In the genomic region with DNA sequence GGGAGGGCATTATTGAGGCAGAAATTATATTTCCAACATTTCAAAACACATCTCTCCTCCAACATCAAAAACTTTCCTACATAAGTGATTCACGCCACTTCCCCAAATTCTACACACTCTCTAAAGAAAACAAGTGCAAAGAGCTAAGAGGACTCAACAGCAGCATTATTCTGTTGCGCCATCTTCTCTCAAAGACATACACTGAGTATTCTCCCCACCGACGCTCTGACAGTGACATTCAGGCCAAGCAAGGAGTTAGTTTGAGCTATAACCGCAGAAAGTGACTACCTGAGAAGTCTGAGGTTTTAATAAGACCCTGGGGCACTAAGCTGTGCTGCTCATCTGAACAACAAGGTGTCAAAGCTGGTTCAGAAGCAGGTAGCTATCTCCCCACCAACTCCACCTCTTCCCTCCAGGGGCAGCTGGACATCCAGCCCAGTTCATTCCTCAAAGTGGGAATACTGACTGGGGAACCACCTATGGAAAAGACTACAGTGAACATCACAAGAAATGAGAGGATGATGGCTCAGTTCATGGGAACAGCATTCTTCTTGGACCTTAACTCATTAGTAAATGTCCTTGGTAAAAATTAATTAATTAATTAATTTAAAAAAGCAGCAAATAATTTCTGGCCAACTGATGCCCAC, we compare ENCODE assay signal across 11 cellular contexts.
DNase-seq lines count a peak whose midpoint lies in the region; ATAC-seq and TF ChIP-seq lines count a peak whose summit lies in the region.
"Had no signal": no experiment of that assay in that cellular context is flagged by ENCODE, and none has a peak within 500 bp of the region (broad histone marks: within the 10 kb centered on the region; RNA-seq: fewer than 3 reads in every experiment).

No MANE protein-coding gene starts in this region.

- ATAC-seq in GM19463 (IDR thresholded peaks at IDR 0.05; ENCODE audit: unreplicated experiment) (peak; percentile 47), HG03095 (IDR thresholded peaks at IDR 0.05; ENCODE audit: unreplicated experiment) (peak; percentile 66)
- ATAC-seq: Panc1 had no signal

- peaks cover 25% of the 10 kb centered on the region for H3K4me1 ChIP-seq in OCI-LY7 (ENCODE audit: insufficient read depth, low read length, poor library complexity, severe bottlenecking)

- H3K9me3 ChIP-seq in OCI-LY7 (ENCODE audit: low read length) = no peaks in the 10 kb centered on the region

- H2AFZ ChIP-seq in OCI-LY7 (ENCODE audit: low read length) = no peak overlapping the region

- H3K27ac ChIP-seq in OCI-LY7 (ENCODE audit: low read depth, low read length, poor library complexity, severe bottlenecking) = peak overlapping the region; percentile 81

- H3K4me2 ChIP-seq in OCI-LY7 (ENCODE audit: low read length) = peak overlapping the region; percentile 38

- intact Hi-C loops in OCI-LY7 (cut with micrococcal nuclease; ENCODE audit: unreplicated experiment) = loop anchor here (2.0 kb wide), 1 partner anchor 52 kb away; no protein-coding TSS in a partner anchor

- TF ChIP-seq CTCF in OCI-LY7 (conservative IDR thresholded peaks at IDR 0.05; ENCODE audit: low read length) = no peak

- peaks cover 87% of the 10 kb centered on the region for H3K36me3 ChIP-seq in OCI-LY7 (ENCODE audit: insufficient read depth, low read length)

- CTCF ChIA-PET in OCI-LY7 (lab: Charles Lee; ENCODE audit: unreplicated experiment) = no interaction called here

- no peaks in the 10 kb centered on the region for H3K79me2 ChIP-seq in OCI-LY7 (ENCODE audit: insufficient read depth, low read depth, low read length)

- no TSS peak for BruUV-seq in OCI-LY7 (replicated peaks; lab: Mats Ljungman, UMichigan)

- H3K9me2 ChIP-seq in OCI-LY7 (ENCODE audit: insufficient read depth, low read length) = no peaks in the 10 kb centered on the region

- POLR2A ChIA-PET in OCI-LY7 (lab: Charles Lee) = interaction anchor here (0.6 to 3.4 kb wide), 4 partner anchors 14 to 329 kb away, joined by 3 to 10 read pairs (median 3); no protein-coding TSS in a partner anchor

- H3K4me3 ChIP-seq in GM08714 (ENCODE audit: low read length) = peak overlapping the region; percentile 1; the same call in 1 of the 2 replicates
- no peak overlapping the region for H3K4me3 ChIP-seq in OCI-LY7 (ENCODE audit: low read depth, low read length, poor library complexity, severe bottlenecking)

- H4K20me1 ChIP-seq in OCI-LY7 (ENCODE audit: insufficient read depth, low read length) = no peaks in the 10 kb centered on the region

- DNase-seq in OCI-LY7 (ENCODE audit: low spot score) = no peak
- DNase-seq in DMS53 (lab: John Stamatoyannopoulos, UW) = no peak
- DNase-seq in SHP77 treated with DMSO at 0.1 percent for 48 hours (lab: John Stamatoyannopoulos, UW) = no peak
- DNase-seq in NCI-H69 (lab: John Stamatoyannopoulos, UW) = no peak
- DNase-seq in NCI-H1092 (lab: John Stamatoyannopoulos, UW) = no peak
- DNase-seq: activated CD4-positive, alpha-beta T cell treated with anti-CD3 and anti-CD28 coated beads, Interleukin-2, amount 10 ng/mL, durations not matched to agents 24 days and 14 days; KG1 had no signal
